ENCODE assay signal across 8 cellular contexts in the genomic region with DNA sequence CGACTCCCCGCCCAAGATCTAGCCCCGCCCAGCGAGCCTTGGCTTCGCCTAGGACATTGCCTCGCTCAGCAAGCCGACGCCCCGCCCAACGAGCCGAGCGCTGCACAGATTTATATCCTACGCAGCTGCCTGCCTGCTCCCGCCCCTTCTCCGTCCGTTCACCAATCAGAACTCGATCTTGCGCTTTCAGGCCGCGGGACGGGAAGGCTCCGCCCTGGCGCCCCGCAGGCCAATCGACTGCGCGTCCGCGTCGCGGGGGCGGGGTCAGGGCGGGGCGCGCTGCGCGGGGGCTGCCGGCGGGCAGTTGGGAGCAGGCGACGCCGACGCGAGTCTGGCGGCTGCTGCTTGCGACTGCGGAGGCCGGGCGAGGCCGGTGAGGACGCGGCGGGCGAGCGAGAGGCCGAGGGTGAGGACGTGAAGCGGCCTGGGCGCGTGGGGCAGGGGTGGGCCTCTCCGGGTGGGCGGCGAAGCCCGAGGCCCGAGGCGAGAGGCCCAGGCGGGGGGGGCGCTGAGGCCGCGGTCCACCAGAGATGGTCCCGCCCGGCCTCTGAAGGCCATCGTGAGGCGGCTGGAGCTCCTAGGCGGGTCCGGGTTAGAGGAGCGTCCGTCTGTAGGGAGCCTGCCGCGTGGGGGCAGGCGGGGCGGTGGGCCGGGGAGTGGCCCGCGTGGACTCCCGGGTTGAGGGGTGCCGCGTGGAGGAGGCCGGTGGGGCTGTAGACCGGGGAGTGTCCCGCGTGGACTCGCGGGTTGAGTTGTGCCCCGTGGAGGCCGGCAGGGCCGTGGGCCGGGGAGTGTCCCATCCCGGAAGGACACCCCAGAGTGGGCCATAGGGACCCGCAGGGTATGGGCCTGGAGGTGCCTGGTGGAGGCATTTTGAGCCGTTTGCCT. TPM values are rescaled to one million over a fixed set of nuclear protein-coding genes. Genes with fewer than 3 reads are reported as not detected.
A peak's percentile ranks its signal among the peaks of the same experiment; 100 is the strongest.
DNase-seq lines count a peak whose midpoint lies in the region; ATAC-seq and TF ChIP-seq lines count a peak whose summit lies in the region.

A gene with protein sequence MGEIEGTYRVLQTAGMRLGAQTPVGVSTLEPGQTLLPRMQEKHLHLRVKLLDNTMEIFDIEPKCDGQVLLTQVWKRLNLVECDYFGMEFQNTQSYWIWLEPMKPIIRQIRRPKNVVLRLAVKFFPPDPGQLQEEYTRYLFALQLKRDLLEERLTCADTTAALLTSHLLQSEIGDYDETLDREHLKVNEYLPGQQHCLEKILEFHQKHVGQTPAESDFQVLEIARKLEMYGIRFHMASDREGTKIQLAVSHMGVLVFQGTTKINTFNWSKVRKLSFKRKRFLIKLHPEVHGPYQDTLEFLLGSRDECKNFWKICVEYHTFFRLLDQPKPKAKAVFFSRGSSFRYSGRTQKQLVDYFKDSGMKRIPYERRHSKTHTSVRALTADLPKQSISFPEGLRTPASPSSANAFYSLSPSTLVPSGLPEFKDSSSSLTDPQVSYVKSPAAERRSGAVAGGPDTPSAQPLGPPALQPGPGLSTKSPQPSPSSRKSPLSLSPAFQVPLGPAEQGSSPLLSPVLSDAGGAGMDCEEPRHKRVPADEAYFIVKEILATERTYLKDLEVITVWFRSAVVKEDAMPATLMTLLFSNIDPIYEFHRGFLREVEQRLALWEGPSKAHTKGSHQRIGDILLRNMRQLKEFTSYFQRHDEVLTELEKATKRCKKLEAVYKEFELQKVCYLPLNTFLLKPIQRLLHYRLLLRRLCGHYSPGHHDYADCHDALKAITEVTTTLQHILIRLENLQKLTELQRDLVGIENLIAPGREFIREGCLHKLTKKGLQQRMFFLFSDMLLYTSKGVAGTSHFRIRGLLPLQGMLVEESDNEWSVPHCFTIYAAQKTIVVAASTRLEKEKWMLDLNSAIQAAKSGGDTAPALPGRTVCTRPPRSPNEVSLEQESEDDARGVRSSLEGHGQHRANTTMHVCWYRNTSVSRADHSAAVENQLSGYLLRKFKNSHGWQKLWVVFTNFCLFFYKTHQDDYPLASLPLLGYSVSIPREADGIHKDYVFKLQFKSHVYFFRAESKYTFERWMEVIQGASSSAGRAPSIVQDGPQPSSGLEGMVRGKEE (plus strand): TSS at position 303 of the 888 bp plus-strand sequence. CDS start 16,823 bp downstream, outside the sequence.

- TF ChIP-seq POLR2A in gastroesophageal sphincter (IDR thresholded peaks at IDR 0.05) = peak; percentile 77 to 83

- no peaks in the 10 kb centered on the region for H3K9me3 ChIP-seq in SK-N-MC (ENCODE audit: low read depth, low read length)
- H3K9me3 ChIP-seq in gastroesophageal sphincter = no peaks in the 10 kb centered on the region
- no peaks in the 10 kb centered on the region for H3K9me3 ChIP-seq in neutrophil

- WGBS in gastroesophageal sphincter (ENCODE audit: low coverage in 1 of 2), 2 donors = 0% methylated on average over 1 to 8 of the region's 101 CpGs

- H3K36me3 Mint-ChIP-seq in activated naive CD4-positive, alpha-beta T cell treated with anti-CD3 and anti-CD28 coated beads, Interleukin-2, amount 10 ng/mL, durations not matched to agents 7 days and 5 days = peaks cover 32% of the 10 kb centered on the region

- TF ChIP-seq EP300 in gastroesophageal sphincter (IDR thresholded peaks at IDR 0.05) = no peak

- H3K4me3 Mint-ChIP-seq in activated naive CD4-positive, alpha-beta T cell treated with anti-CD3 and anti-CD28 coated beads, Interleukin-2, amount 10 ng/mL, durations not matched to agents 7 days and 5 days = peak within 1 kb of the TSS; percentile 78

- TF ChIP-seq CTCF in gastroesophageal sphincter (IDR thresholded peaks at IDR 0.05) (no peak), neutrophil (IDR thresholded peaks at IDR 0.05) (peak; percentile 33), subcutaneous adipose tissue (IDR thresholded peaks at IDR 0.05; ENCODE audit: low read depth) (no peak)

- CTCF ChIA-PET in activated naive CD4-positive, alpha-beta T cell treated with anti-CD3 and anti-CD28 coated beads, Interleukin-2, amount 10 ng/mL, durations not matched to agents 7 days and 5 days (lab: Charles Lee) = no interaction called here

- H3K27me3 ChIP-seq in gastroesophageal sphincter = no peaks in the 10 kb centered on the region
- H3K27me3 ChIP-seq in neutrophil = peaks cover 14% of the 10 kb centered on the region

- H3K4me3 ChIP-seq in GM08714 (ENCODE audit: low read length) (peak within 1 kb of the TSS; percentile 98), SK-N-MC (peak within 1 kb of the TSS; percentile 91), gastroesophageal sphincter (peak within 1 kb of the TSS; percentile 59 to 83), neutrophil (ENCODE audit: low read depth in 1 of 2, low read length in 1 of 2) (peak within 1 kb of the TSS; percentile 64 to 95)

- H3K27ac ChIP-seq in SK-N-MC (peak within 1 kb of the TSS; percentile 84), gastroesophageal sphincter (peak within 1 kb of the TSS; percentile 66 to 96 (median 94)), neutrophil (peak within 1 kb of the TSS; percentile 89)

- H3K4me1 ChIP-seq in gastroesophageal sphincter (peaks cover 0 to 40% (median 14%) of the 10 kb centered on the region in 3 donors), neutrophil (ENCODE audit: control insufficient read depth in 1 of 2, insufficient read depth in 1 of 2, low read depth in 1 of 2, low read length in 1 of 2) (peaks cover 15 to 20% of the 10 kb centered on the region in 2 experiments)

- H3K9ac ChIP-seq in SK-N-MC (ENCODE audit: insufficient read length) = peak within 1 kb of the TSS; percentile 94

- DNase-seq in NCI-H1048 (lab: John Stamatoyannopoulos, UW) = peak; percentile 95
- peak; percentile 94 for DNase-seq in SK-N-MC (ENCODE audit: low read depth, low spot score)
- DNase-seq in activated naive CD4-positive, alpha-beta T cell treated with anti-CD3 and anti-CD28 coated beads, Interleukin-2, amount 10 ng/mL, durations not matched to agents 7 days and 5 days = peak; percentile 98

- no peaks in the 10 kb centered on the region for H3K9me3 Mint-ChIP-seq in activated naive CD4-positive, alpha-beta T cell treated with anti-CD3 and anti-CD28 coated beads, Interleukin-2, amount 10 ng/mL, durations not matched to agents 7 days and 5 days

- ATAC-seq in HG02588 (IDR thresholded peaks at IDR 0.05; ENCODE audit: unreplicated experiment) = peak; percentile 86
- peak; percentile 96 for ATAC-seq in gastroesophageal sphincter

- H3K36me3 ChIP-seq in SK-N-MC (ENCODE audit: insufficient read depth, low read length) (peaks cover 38% of the 10 kb centered on the region), gastroesophageal sphincter (peaks cover 0 to 35% of the 10 kb centered on the region in 2 donors), neutrophil (peaks cover 32% of the 10 kb centered on the region)

- no peaks in the 10 kb centered on the region for H3K27me3 Mint-ChIP-seq in activated naive CD4-positive, alpha-beta T cell treated with anti-CD3 and anti-CD28 coated beads, Interleukin-2, amount 10 ng/mL, durations not matched to agents 7 days and 5 days

- H3K4me1 Mint-ChIP-seq in activated naive CD4-positive, alpha-beta T cell treated with anti-CD3 and anti-CD28 coated beads, Interleukin-2, amount 10 ng/mL, durations not matched to agents 7 days and 5 days = peaks cover 17% of the 10 kb centered on the region

- H3K27ac Mint-ChIP-seq in activated naive CD4-positive, alpha-beta T cell treated with anti-CD3 and anti-CD28 coated beads, Interleukin-2, amount 10 ng/mL, durations not matched to agents 7 days and 5 days = peak within 1 kb of the TSS; percentile 93

RNA-seq across cellular contexts. Expression of the gene that starts here (rescaled TPM):
- total RNA-seq in gastroesophageal sphincter = 10 to 100 TPM; 27.6 to 44.0 (median 35.9) TPM
- total RNA-seq in subcutaneous adipose tissue = 10 to 100 TPM; 27.4 to 49.1 (median 35.0) TPM

Comparison
In these comparisons a context has a peak if more than half of its experiments do, and no peak if none do; other contexts are left out.
1. Peak in every context shown above with its lines: DNase-seq, ATAC-seq, H3K4me3 ChIP-seq and H3K27ac ChIP-seq.